In genomic region chr5:108729306-108729645, GRCh38 we compare ENCODE assay signal across 11 cellular contexts. TPM values are rescaled to one million over a fixed set of nuclear protein-coding genes. Genes with fewer than 3 reads are reported as not detected.
A peak's percentile ranks its signal among the peaks of the same experiment; 100 is the strongest.
DNase-seq lines count a peak whose midpoint lies in the region; ATAC-seq and TF ChIP-seq lines count a peak whose summit lies in the region.
"Had no signal": no experiment of that assay in that cellular context is flagged by ENCODE, and none has a peak within 500 bp of the region (broad histone marks: within the 10 kb centered on the region; RNA-seq: fewer than 3 reads in every experiment).

No MANE protein-coding gene starts in this region.

- peaks cover 3% of the 10 kb centered on the region for H3K27me3 Mint-ChIP-seq in GM23338 (ENCODE audit: insufficient read depth, low read depth, poor library complexity)
- H3K27me3 Mint-ChIP-seq in T-cell, result peaks cover 18 to 21% of the 10 kb centered on the region in 2 donors

- DNase-seq in GM23338 (ENCODE audit: low spot score) (no peak), T-cell (no peak), activated gamma-delta T cell (lab: John Stamatoyannopoulos, UW) (no peak), sigmoid colon (no peak)
- no peak for DNase-seq in stimulated activated CD4-positive, alpha-beta T cell treated with anti-CD3 and anti-CD28 coated beads, Interleukin-4, amount 100 ng/mL, for 4 hours
- DNase-seq: adrenal gland; DMS 273 treated with DMSO at 0.1 percent for 48 hours; effector memory CD8-positive, alpha-beta T cell; NCI-H2171 treated with DMSO at 0.1 percent for 48 hours had no signal

- no peaks in the 10 kb centered on the region for H3K79me2 ChIP-seq in GM23338 (replicated peaks; ENCODE audit: insufficient read depth)

- H3K9me3 ChIP-seq in iPS-18a (ENCODE audit: control insufficient read depth, low read depth, low read length), result no peaks in the 10 kb centered on the region
- no peaks in the 10 kb centered on the region for H3K9me3 ChIP-seq in subcutaneous abdominal adipose tissue (ENCODE audit: control insufficient read depth in 5 of 5, low read length in 5 of 5)
- no peaks in the 10 kb centered on the region for H3K9me3 ChIP-seq in sigmoid colon
- H3K9me3 ChIP-seq: adrenal gland had no signal

- H3K36me3 Mint-ChIP-seq in GM23338 (ENCODE audit: low read depth) (no peaks in the 10 kb centered on the region), T-cell (no peaks in the 10 kb centered on the region)

- intact Hi-C loops in sigmoid colon (cut with DNase I), result loop anchor here (5.0 kb wide), 1 partner anchor 958 kb away; the partner anchor contains the start of gene MAN2A1

- no peaks in the 10 kb centered on the region for H4K20me1 ChIP-seq in GM23338 (replicated peaks; ENCODE audit: insufficient read depth)

- CTCF ChIA-PET in T-cell (lab: Charles Lee), result interaction anchor here in 1 of 2 donors (0.7 kb wide), 1 partner anchor 646 kb away, joined by 3 read pairs; no protein-coding TSS in a partner anchor

- no peak overlapping the region for H3K27ac ChIP-seq in GM23338 (ENCODE audit: low read depth)
- no peak overlapping the region for H3K27ac ChIP-seq in iPS-18a (ENCODE audit: low read length)
- peak overlapping the region; percentile 99 for H3K27ac ChIP-seq in subcutaneous abdominal adipose tissue (ENCODE audit: low read depth, low read length)
- peak overlapping the region in 1 of 4 donors; percentile 88 for H3K27ac ChIP-seq in sigmoid colon

- H3K4me3 Mint-ChIP-seq in GM23338 (peak overlapping the region; percentile 86; the same call in 2 of the 3 replicates), T-cell (peak overlapping the region; percentile 7 to 79 (median 44))

- H3K4me3 ChIP-seq in GM23338 (peak overlapping the region; percentile 72; the same call in 1 of the 2 replicates), iPS-18a (ENCODE audit: low read length) (peak overlapping the region; percentile 79), subcutaneous abdominal adipose tissue (ENCODE audit: low read depth in 1 of 5, low read length in 5 of 5) (peak overlapping the region in 4 of 5 donors; percentile 3 to 98 (median 90)), sigmoid colon (no peak overlapping the region)

- no peak for TF ChIP-seq POLR2A in sigmoid colon (IDR thresholded peaks at IDR 0.05)

- 84 to 89% methylated on average over 7 of the region's 7 CpGs for WGBS in sigmoid colon, 2 donors

- no peaks in the 10 kb centered on the region; the same call in 1 of the 2 replicates for H3F3A ChIP-seq in GM23338 (replicated peaks; ENCODE audit: low read depth)

- H3K4me1 Mint-ChIP-seq in GM23338 (peaks cover 34% of the 10 kb centered on the region), T-cell (peaks cover 24 to 30% (median 27%) of the 10 kb centered on the region in 3 donors)

- POLR2A ChIA-PET in T-cell (lab: Charles Lee), result interaction anchor here (0.6 to 1.0 kb wide), 4 partner anchors 15 to 547 kb away, joined by 3 to 4 read pairs (median 4); partner anchors contain the start of gene FER (in 1 of the 2)

- H3K9ac ChIP-seq in iPS-18a (ENCODE audit: low read length) (no peak overlapping the region), subcutaneous abdominal adipose tissue (ENCODE audit: low read length in 5 of 5) (peak overlapping the region in 3 of 5 donors; percentile 21 to 99 (median 94))

- no peaks in the 10 kb centered on the region for H3K27me3 ChIP-seq in GM23338 (ENCODE audit: insufficient read depth)
- no peaks in the 10 kb centered on the region for H3K27me3 ChIP-seq in iPS-18a (ENCODE audit: control insufficient read depth, insufficient read depth, low read length)
- no peaks in the 10 kb centered on the region for H3K27me3 ChIP-seq in subcutaneous abdominal adipose tissue (ENCODE audit: control insufficient read depth in 5 of 5, insufficient read depth in 4 of 5, low read length in 5 of 5)
- no peaks in the 10 kb centered on the region for H3K27me3 ChIP-seq in sigmoid colon
- H3K27me3 ChIP-seq: adrenal gland had no signal

- peak overlapping the region; percentile 90 for H3K4me2 ChIP-seq in GM23338

- H2AFZ ChIP-seq in GM23338, result no peak overlapping the region

- TF ChIP-seq EP300 in sigmoid colon (IDR thresholded peaks at IDR 0.05), result no peak

- TF ChIP-seq CTCF in GM23338 (conservative IDR thresholded peaks at IDR 0.05; ENCODE audit: low read depth in 2 of 2), result no peak
- TF ChIP-seq CTCF in sigmoid colon (IDR thresholded peaks at IDR 0.05), result no peak

- H3K9me3 Mint-ChIP-seq in GM23338 (no peaks in the 10 kb centered on the region), T-cell (no peaks in the 10 kb centered on the region)
- H3K9me3 Mint-ChIP-seq: effector memory CD8-positive, alpha-beta T cell had no signal

- ATAC-seq in GM23338 (no peak), T-cell (replicated peaks in 1 of 4) (no peak)

- no peak overlapping the region for H3K27ac Mint-ChIP-seq in GM23338
- no peak overlapping the region for H3K27ac Mint-ChIP-seq in T-cell

- H3K36me3 ChIP-seq in GM23338 (ENCODE audit: insufficient read depth) (no peaks in the 10 kb centered on the region), iPS-18a (ENCODE audit: control insufficient read depth, low read depth, low read length) (no peaks in the 10 kb centered on the region), subcutaneous abdominal adipose tissue (ENCODE audit: control insufficient read depth in 5 of 5, insufficient read depth in 5 of 5, low read length in 5 of 5) (no peaks in the 10 kb centered on the region), sigmoid colon (no peaks in the 10 kb centered on the region)
- H3K36me3 ChIP-seq: adrenal gland had no signal

- H3K9me2 ChIP-seq in GM23338 (ENCODE audit: insufficient read depth), result no peaks in the 10 kb centered on the region

- peaks cover 19% of the 10 kb centered on the region for H3K4me1 ChIP-seq in GM23338 (ENCODE audit: insufficient read depth)
- peaks cover 27% of the 10 kb centered on the region for H3K4me1 ChIP-seq in iPS-18a (ENCODE audit: control insufficient read depth, low read depth, low read length)
- peaks cover 0 to 26% (median 20%) of the 10 kb centered on the region in 5 donors for H3K4me1 ChIP-seq in subcutaneous abdominal adipose tissue (ENCODE audit: control insufficient read depth in 5 of 5, insufficient read depth in 5 of 5, low read length in 5 of 5)
- H3K4me1 ChIP-seq in sigmoid colon, result peaks cover 0 to 19% (median 4%) of the 10 kb centered on the region in 4 donors

TF ChIP-seq in GM23338, 12 proteins besides CTCF, POLR2A, EP300 and RAD21 (continues in another document):
- TF ChIP-seq JUNB (IDR thresholded peaks at IDR 0.05; ENCODE audit: unreplicated experiment) (no peak), CREB1 (CRISPR knock-in tag; IDR thresholded peaks at IDR 0.05; ENCODE audit: low read depth) (no peak), ETS1 (IDR thresholded peaks at IDR 0.05) (no peak)

RNA-seq across cellular contexts. Expression of gene FER, which starts 18.4 kb away (rescaled TPM):
- total RNA-seq in GM23338 (2014; rRNA removed; shearing (Covaris generic)), result 14.2 and 17.4 TPM in 2 replicates
- 23.5 and 34.8 TPM in 2 replicates for polyA plus RNA-seq in GM23338 (2016; fragmentation: Nextera tagmentation; extraction: Ambion mirVana)
- 10 to 100 TPM in 3 of 5 donors, 1 to 10 TPM in 2; 7.0 to 19.6 (median 10.4) TPM for total RNA-seq in T-cell
- total RNA-seq in sigmoid colon, result 10 to 100 TPM; 24.2 to 36.7 (median 33.4) TPM
- polyA plus RNA-seq in sigmoid colon, result 1 to 10 TPM; 1.2 to 2.0 (median 1.4) TPM

Comparison
In these comparisons a context has a peak if more than half of its experiments do, and no peak if none do; other contexts are left out.
1. H3K4me3 ChIP-seq: peak in GM23338 (single experiment), iPS-18a (single experiment) and subcutaneous abdominal adipose tissue (4 of 5); none in sigmoid colon (0 of 4).